In the genomic region with DNA sequence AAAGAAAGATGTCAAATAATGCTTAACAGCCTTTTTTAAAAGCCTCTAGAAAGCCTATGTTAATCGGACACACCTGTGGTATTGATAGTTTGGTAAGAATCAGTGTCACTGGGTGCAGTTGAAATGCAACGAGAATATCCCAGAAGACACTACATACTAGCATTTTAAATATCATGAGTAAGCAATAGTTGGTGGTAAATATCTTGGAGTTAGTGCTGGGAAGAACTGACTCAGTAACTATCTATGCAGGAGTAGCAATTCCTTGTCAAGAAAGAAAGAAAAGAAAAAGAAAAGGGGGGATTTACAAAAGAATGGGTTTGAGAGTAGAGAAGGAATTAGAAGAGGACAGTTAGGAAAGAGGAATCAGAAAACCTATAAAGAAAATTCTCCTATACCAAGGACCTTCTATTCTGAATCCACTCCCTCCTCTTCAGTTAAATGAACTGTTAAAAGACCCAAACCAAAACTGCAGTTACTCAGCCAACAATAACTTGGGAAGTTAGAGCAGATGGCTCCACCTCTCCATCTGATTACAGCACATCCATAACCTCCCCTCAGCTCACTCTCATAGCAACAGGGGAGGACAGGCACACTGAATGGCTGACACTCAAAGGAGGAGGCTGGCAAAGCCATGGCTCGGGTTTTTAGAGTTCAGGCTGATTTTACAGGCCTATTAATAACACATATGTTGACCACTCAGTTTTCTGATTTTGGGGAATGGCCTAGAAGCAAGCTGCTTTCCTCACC, we compare ENCODE assay signal across 1 cellular context.
TF ChIP-seq lines count a peak whose summit lies in the region.

No MANE protein-coding gene starts in this region.

TF ChIP-seq in K562, 482 proteins besides CTCF, POLR2A, EP300 and RAD21:
- TF ChIP-seq, protein P1, sequence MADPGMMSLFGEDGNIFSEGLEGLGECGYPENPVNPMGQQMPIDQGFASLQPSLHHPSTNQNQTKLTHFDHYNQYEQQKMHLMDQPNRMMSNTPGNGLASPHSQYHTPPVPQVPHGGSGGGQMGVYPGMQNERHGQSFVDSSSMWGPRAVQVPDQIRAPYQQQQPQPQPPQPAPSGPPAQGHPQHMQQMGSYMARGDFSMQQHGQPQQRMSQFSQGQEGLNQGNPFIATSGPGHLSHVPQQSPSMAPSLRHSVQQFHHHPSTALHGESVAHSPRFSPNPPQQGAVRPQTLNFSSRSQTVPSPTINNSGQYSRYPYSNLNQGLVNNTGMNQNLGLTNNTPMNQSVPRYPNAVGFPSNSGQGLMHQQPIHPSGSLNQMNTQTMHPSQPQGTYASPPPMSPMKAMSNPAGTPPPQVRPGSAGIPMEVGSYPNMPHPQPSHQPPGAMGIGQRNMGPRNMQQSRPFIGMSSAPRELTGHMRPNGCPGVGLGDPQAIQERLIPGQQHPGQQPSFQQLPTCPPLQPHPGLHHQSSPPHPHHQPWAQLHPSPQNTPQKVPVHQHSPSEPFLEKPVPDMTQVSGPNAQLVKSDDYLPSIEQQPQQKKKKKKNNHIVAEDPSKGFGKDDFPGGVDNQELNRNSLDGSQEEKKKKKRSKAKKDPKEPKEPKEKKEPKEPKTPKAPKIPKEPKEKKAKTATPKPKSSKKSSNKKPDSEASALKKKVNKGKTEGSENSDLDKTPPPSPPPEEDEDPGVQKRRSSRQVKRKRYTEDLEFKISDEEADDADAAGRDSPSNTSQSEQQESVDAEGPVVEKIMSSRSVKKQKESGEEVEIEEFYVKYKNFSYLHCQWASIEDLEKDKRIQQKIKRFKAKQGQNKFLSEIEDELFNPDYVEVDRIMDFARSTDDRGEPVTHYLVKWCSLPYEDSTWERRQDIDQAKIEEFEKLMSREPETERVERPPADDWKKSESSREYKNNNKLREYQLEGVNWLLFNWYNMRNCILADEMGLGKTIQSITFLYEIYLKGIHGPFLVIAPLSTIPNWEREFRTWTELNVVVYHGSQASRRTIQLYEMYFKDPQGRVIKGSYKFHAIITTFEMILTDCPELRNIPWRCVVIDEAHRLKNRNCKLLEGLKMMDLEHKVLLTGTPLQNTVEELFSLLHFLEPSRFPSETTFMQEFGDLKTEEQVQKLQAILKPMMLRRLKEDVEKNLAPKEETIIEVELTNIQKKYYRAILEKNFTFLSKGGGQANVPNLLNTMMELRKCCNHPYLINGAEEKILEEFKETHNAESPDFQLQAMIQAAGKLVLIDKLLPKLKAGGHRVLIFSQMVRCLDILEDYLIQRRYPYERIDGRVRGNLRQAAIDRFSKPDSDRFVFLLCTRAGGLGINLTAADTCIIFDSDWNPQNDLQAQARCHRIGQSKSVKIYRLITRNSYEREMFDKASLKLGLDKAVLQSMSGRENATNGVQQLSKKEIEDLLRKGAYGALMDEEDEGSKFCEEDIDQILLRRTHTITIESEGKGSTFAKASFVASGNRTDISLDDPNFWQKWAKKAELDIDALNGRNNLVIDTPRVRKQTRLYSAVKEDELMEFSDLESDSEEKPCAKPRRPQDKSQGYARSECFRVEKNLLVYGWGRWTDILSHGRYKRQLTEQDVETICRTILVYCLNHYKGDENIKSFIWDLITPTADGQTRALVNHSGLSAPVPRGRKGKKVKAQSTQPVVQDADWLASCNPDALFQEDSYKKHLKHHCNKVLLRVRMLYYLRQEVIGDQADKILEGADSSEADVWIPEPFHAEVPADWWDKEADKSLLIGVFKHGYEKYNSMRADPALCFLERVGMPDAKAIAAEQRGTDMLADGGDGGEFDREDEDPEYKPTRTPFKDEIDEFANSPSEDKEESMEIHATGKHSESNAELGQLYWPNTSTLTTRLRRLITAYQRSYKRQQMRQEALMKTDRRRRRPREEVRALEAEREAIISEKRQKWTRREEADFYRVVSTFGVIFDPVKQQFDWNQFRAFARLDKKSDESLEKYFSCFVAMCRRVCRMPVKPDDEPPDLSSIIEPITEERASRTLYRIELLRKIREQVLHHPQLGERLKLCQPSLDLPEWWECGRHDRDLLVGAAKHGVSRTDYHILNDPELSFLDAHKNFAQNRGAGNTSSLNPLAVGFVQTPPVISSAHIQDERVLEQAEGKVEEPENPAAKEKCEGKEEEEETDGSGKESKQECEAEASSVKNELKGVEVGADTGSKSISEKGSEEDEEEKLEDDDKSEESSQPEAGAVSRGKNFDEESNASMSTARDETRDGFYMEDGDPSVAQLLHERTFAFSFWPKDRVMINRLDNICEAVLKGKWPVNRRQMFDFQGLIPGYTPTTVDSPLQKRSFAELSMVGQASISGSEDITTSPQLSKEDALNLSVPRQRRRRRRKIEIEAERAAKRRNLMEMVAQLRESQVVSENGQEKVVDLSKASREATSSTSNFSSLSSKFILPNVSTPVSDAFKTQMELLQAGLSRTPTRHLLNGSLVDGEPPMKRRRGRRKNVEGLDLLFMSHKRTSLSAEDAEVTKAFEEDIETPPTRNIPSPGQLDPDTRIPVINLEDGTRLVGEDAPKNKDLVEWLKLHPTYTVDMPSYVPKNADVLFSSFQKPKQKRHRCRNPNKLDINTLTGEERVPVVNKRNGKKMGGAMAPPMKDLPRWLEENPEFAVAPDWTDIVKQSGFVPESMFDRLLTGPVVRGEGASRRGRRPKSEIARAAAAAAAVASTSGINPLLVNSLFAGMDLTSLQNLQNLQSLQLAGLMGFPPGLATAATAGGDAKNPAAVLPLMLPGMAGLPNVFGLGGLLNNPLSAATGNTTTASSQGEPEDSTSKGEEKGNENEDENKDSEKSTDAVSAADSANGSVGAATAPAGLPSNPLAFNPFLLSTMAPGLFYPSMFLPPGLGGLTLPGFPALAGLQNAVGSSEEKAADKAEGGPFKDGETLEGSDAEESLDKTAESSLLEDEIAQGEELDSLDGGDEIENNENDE (IDR thresholded peaks at IDR 0.05; ENCODE audit: low read depth, low read length), result no peak
- TF ChIP-seq MAFG (tag; conservative IDR thresholded peaks at IDR 0.05) (0 out of 2 replicates have a peak, but pooled peaks have one; percentile 7), ZNF316 (IDR thresholded peaks at IDR 0.05) (peak; percentile 30; the same call in 1 of the 2 replicates), ZKSCAN3 (CRISPR knock-in tag; IDR thresholded peaks at IDR 0.05) (no peak)
